20 cellular contexts compared by ENCODE assay signal in genomic region chr2:68151037-68151436, GRCh38. TPM values are rescaled to one million over a fixed set of nuclear protein-coding genes. Genes with fewer than 3 reads are reported as not detected.
DNase-seq lines count a peak whose midpoint lies in the region; ATAC-seq and TF ChIP-seq lines count a peak whose summit lies in the region.
"Had no signal": no experiment of that assay in that cellular context is flagged by ENCODE, and none has a peak within 500 bp of the region (broad histone marks: within the 10 kb centered on the region; RNA-seq: fewer than 3 reads in every experiment).

No MANE protein-coding gene starts in this region.

- no peaks in the 10 kb centered on the region for H3K27me3 Mint-ChIP-seq in activated naive CD4-positive, alpha-beta T cell treated with anti-CD3 and anti-CD28 coated beads, Interleukin-2, amount 50 U/mL, for 24 hours
- no peaks in the 10 kb centered on the region for H3K27me3 Mint-ChIP-seq in activated naive CD4-positive, alpha-beta T cell treated with anti-CD3 and anti-CD28 coated beads, Interleukin-2, amount 10 ng/mL, durations not matched to agents 7 days and 5 days
- H3K27me3 Mint-ChIP-seq in naive thymus-derived CD8-positive, alpha-beta T cell = no peaks in the 10 kb centered on the region

- peak overlapping the region; percentile 21 for H3K27ac Mint-ChIP-seq in activated naive CD4-positive, alpha-beta T cell treated with anti-CD3 and anti-CD28 coated beads, Interleukin-2, amount 50 U/mL, for 24 hours
- H3K27ac Mint-ChIP-seq in activated naive CD4-positive, alpha-beta T cell treated with anti-CD3 and anti-CD28 coated beads, Interleukin-2, amount 10 ng/mL, durations not matched to agents 7 days and 5 days = no peak overlapping the region
- H3K27ac Mint-ChIP-seq in naive thymus-derived CD8-positive, alpha-beta T cell = peak overlapping the region in 8 of 10 donors; percentile 3 to 75 (median 52)

- no peaks in the 10 kb centered on the region for H3K9me3 Mint-ChIP-seq in activated naive CD4-positive, alpha-beta T cell treated with anti-CD3 and anti-CD28 coated beads, Interleukin-2, amount 50 U/mL, for 24 hours
- no peaks in the 10 kb centered on the region for H3K9me3 Mint-ChIP-seq in activated naive CD4-positive, alpha-beta T cell treated with anti-CD3 and anti-CD28 coated beads, Interleukin-2, amount 10 ng/mL, durations not matched to agents 7 days and 5 days
- no peaks in the 10 kb centered on the region for H3K9me3 Mint-ChIP-seq in naive thymus-derived CD8-positive, alpha-beta T cell
- H3K9me3 Mint-ChIP-seq: activated T-helper 2 cell treated with anti-CD3 and anti-CD28 coated beads, Interferon-gamma antibody, Interleukin-2, Interleukin-4, amounts not matched to agents 10 μg/mL and 5 μg/mL and 100 μg/mL, durations not matched to agents 14 hours and 24 hours and 36 hours; nephron; stimulated activated effector memory CD8-positive, alpha-beta T cell treated with anti-CD3 and anti-CD28 coated beads, Interleukin-12 subunit alpha, Interleukin-12 subunit beta, amount 100 ng/mL, for 72 hours had no signal

- DNase-seq in activated naive CD4-positive, alpha-beta T cell treated with anti-CD3 and anti-CD28 coated beads, Interleukin-2, amount 10 ng/mL, durations not matched to agents 7 days and 5 days = no peak
- peak; percentile 27 for DNase-seq in HCEC 1CT
- DNase-seq in cardiac fibroblast (ENCODE audit: low read depth in 2 of 2) = peak; percentile 19 to 39
- no peak for DNase-seq in naive thymus-derived CD8-positive, alpha-beta T cell
- DNase-seq in anterior cingulate cortex (lab: John Stamatoyannopoulos, UW) = no peak
- DNase-seq: ACHN, aorta, colonic mucosa, lower lobe of right lung, NCI-H187, NCI-H446 treated with DMSO at 0.1 percent for 48 hours, trophoblast cell, WERI-Rb-1 had no signal

- H3K4me3 ChIP-seq in cardiac fibroblast (replicated peaks in 1 of 2; ENCODE audit: low read depth in 2 of 2, low read length in 2 of 2) = no peak overlapping the region
- H3K4me3 ChIP-seq: colonic mucosa, lower lobe of right lung, prostate gland had no signal

- POLR2A ChIA-PET in naive thymus-derived CD8-positive, alpha-beta T cell (lab: Charles Lee) = no interaction called here

- no peak for TF ChIP-seq CTCF in cardiac fibroblast (IDR thresholded peaks at IDR 0.05; ENCODE audit: low read depth, low read length)

- CTCF ChIA-PET in activated naive CD4-positive, alpha-beta T cell treated with anti-CD3 and anti-CD28 coated beads, Interleukin-2, amount 10 ng/mL, durations not matched to agents 7 days and 5 days (lab: Charles Lee) = interaction anchor here (1.3 kb wide), 1 partner anchor 29 kb away, joined by 3 read pairs; no protein-coding TSS in a partner anchor

- peaks cover 2% of the 10 kb centered on the region for H3K36me3 Mint-ChIP-seq in activated naive CD4-positive, alpha-beta T cell treated with anti-CD3 and anti-CD28 coated beads, Interleukin-2, amount 50 U/mL, for 24 hours
- H3K36me3 Mint-ChIP-seq in activated naive CD4-positive, alpha-beta T cell treated with anti-CD3 and anti-CD28 coated beads, Interleukin-2, amount 10 ng/mL, durations not matched to agents 7 days and 5 days = peaks cover 2% of the 10 kb centered on the region
- peaks cover 0 to 2% (median 0%) of the 10 kb centered on the region in 3 donors for H3K36me3 Mint-ChIP-seq in naive thymus-derived CD8-positive, alpha-beta T cell

- no peak for ATAC-seq in naive thymus-derived CD8-positive, alpha-beta T cell
- no peak for ATAC-seq in GM19395 (IDR thresholded peaks at IDR 0.05; ENCODE audit: unreplicated experiment)
- no peak for ATAC-seq in GM21381 (IDR thresholded peaks at IDR 0.05; ENCODE audit: unreplicated experiment)
- ATAC-seq: lower lobe of right lung; stimulated activated effector memory CD8-positive, alpha-beta T cell treated with anti-CD3 and anti-CD28 coated beads, Interleukin-12 subunit alpha, Interleukin-12 subunit beta, amount 100 ng/mL, for 72 hours had no signal

- no peak overlapping the region for H3K4me3 Mint-ChIP-seq in activated naive CD4-positive, alpha-beta T cell treated with anti-CD3 and anti-CD28 coated beads, Interleukin-2, amount 50 U/mL, for 24 hours
- no peak overlapping the region for H3K4me3 Mint-ChIP-seq in activated naive CD4-positive, alpha-beta T cell treated with anti-CD3 and anti-CD28 coated beads, Interleukin-2, amount 10 ng/mL, durations not matched to agents 7 days and 5 days
- peak overlapping the region in 2 of 10 donors; percentile 3 to 16 for H3K4me3 Mint-ChIP-seq in naive thymus-derived CD8-positive, alpha-beta T cell
- H3K4me3 Mint-ChIP-seq: nephron; stimulated activated effector memory CD8-positive, alpha-beta T cell treated with anti-CD3 and anti-CD28 coated beads, Interleukin-12 subunit alpha, Interleukin-12 subunit beta, amount 100 ng/mL, for 72 hours had no signal

- peaks cover 44% of the 10 kb centered on the region for H3K4me1 Mint-ChIP-seq in activated naive CD4-positive, alpha-beta T cell treated with anti-CD3 and anti-CD28 coated beads, Interleukin-2, amount 50 U/mL, for 24 hours
- peaks cover 35% of the 10 kb centered on the region for H3K4me1 Mint-ChIP-seq in activated naive CD4-positive, alpha-beta T cell treated with anti-CD3 and anti-CD28 coated beads, Interleukin-2, amount 10 ng/mL, durations not matched to agents 7 days and 5 days
- peaks cover 5 to 39% (median 35%) of the 10 kb centered on the region in 4 donors for H3K4me1 Mint-ChIP-seq in naive thymus-derived CD8-positive, alpha-beta T cell

RNA-seq across cellular contexts. Expression of gene PNO1, which starts 6.7 kb away (rescaled TPM):
- total RNA-seq in naive thymus-derived CD8-positive, alpha-beta T cell = 10 to 100 TPM; 11.8 to 13.6 TPM
- polyA plus RNA-seq in naive thymus-derived CD8-positive, alpha-beta T cell = 10 to 100 TPM; 19.6 to 24.5 (median 20.1) TPM

Comparison
In these comparisons a context has a peak if more than half of its experiments do, and no peak if none do; other contexts are left out.
1. DNase-seq: peak in HCEC 1CT (single experiment) and cardiac fibroblast (2 of 2); none in activated naive CD4-positive, alpha-beta T cell treated with anti-CD3 and anti-CD28 coated beads, Interleukin-2, amount 10 ng/mL, durations not matched to agents 7 days and 5 days (single experiment), naive thymus-derived CD8-positive, alpha-beta T cell (0 of 10) and anterior cingulate cortex (0 of 58).